ENCODE assay signal across 9 cellular contexts in genomic region chr5:160271396-160271795, GRCh38. TPM values are rescaled to one million over a fixed set of nuclear protein-coding genes. Genes with fewer than 3 reads are reported as not detected.
DNase-seq lines count a peak whose midpoint lies in the region; ATAC-seq and TF ChIP-seq lines count a peak whose summit lies in the region.
"Had no signal": no experiment of that assay in that cellular context is flagged by ENCODE, and none has a peak within 500 bp of the region (broad histone marks: within the 10 kb centered on the region; RNA-seq: fewer than 3 reads in every experiment).

No MANE protein-coding gene starts in this region.

- no peaks in the 10 kb centered on the region for H3K9me3 Mint-ChIP-seq in activated CD4-positive, alpha-beta T cell treated with anti-CD3 and anti-CD28 coated beads for 36 hours (ENCODE audit: low read depth)
- H3K9me3 Mint-ChIP-seq in stimulated activated naive CD8-positive, alpha-beta T cell treated with anti-CD3 and anti-CD28 coated beads, Interleukin-15, amount 100 ng/mL, for 72 hours, result no peaks in the 10 kb centered on the region

- no peak overlapping the region for H3K4me3 ChIP-seq in heart right ventricle

- peaks cover 4% of the 10 kb centered on the region for H3K4me1 Mint-ChIP-seq in activated CD4-positive, alpha-beta T cell treated with anti-CD3 and anti-CD28 coated beads for 36 hours
- peaks cover 7% of the 10 kb centered on the region for H3K4me1 Mint-ChIP-seq in stimulated activated naive CD8-positive, alpha-beta T cell treated with anti-CD3 and anti-CD28 coated beads, Interleukin-15, amount 100 ng/mL, for 72 hours

- peaks cover 0 to 21% (median 0%) of the 10 kb centered on the region in 9 donors for H3K36me3 ChIP-seq in heart right ventricle

- intact Hi-C loops in activated CD4-positive, alpha-beta T cell treated with anti-CD3 and anti-CD28 coated beads for 36 hours (cut with DNase I, micrococcal nuclease), result no loop called here
- intact Hi-C loops in heart right ventricle (cut with DNase I), result no loop called here

- H3K36me3 Mint-ChIP-seq in activated CD4-positive, alpha-beta T cell treated with anti-CD3 and anti-CD28 coated beads for 36 hours (ENCODE audit: low read depth), result no peaks in the 10 kb centered on the region

- peak; percentile 32 for DNase-seq in activated CD4-positive, alpha-beta T cell treated with anti-CD3 and anti-CD28 coated beads for 36 hours
- no peak for DNase-seq in activated CD4-positive, alpha-beta T cell treated with anti-CD3 and anti-CD28 coated beads, Interleukin-2, amount 50 U/mL, for 1 hour
- DNase-seq in NCI-H2171 (lab: John Stamatoyannopoulos, UW) (peak; percentile 12), heart right ventricle (no peak), GOT3 (lab: John Stamatoyannopoulos, UW) (no peak), activated T-cell treated with anti-CD3 and anti-CD28 coated beads for 4 hours (no peak)
- no peak for DNase-seq in stimulated activated naive CD8-positive, alpha-beta T cell treated with anti-CD3 and anti-CD28 coated beads, Interleukin-15, amount 100 ng/mL, for 72 hours

- H3K27me3 Mint-ChIP-seq in activated CD4-positive, alpha-beta T cell treated with anti-CD3 and anti-CD28 coated beads for 36 hours, result no peaks in the 10 kb centered on the region
- H3K27me3 Mint-ChIP-seq in stimulated activated naive CD8-positive, alpha-beta T cell treated with anti-CD3 and anti-CD28 coated beads, Interleukin-15, amount 100 ng/mL, for 72 hours, result no peaks in the 10 kb centered on the region

- H3K27ac Mint-ChIP-seq in activated CD4-positive, alpha-beta T cell treated with anti-CD3 and anti-CD28 coated beads for 36 hours, result peak overlapping the region; percentile 51
- H3K27ac Mint-ChIP-seq in stimulated activated naive CD8-positive, alpha-beta T cell treated with anti-CD3 and anti-CD28 coated beads, Interleukin-15, amount 100 ng/mL, for 72 hours, result no peak overlapping the region

- 26 to 31% methylated on average over 8 of the region's 8 CpGs for WGBS in heart right ventricle, 2 donors

- POLR2A ChIA-PET in activated CD4-positive, alpha-beta T cell treated with anti-CD3 and anti-CD28 coated beads for 36 hours (lab: Charles Lee), result no interaction called here

- no peaks in the 10 kb centered on the region for H3K9me3 ChIP-seq in heart right ventricle

- no peaks in the 10 kb centered on the region for H3K27me3 ChIP-seq in heart right ventricle

- H3K4me3 Mint-ChIP-seq in activated CD4-positive, alpha-beta T cell treated with anti-CD3 and anti-CD28 coated beads for 36 hours, result no peak overlapping the region
- H3K4me3 Mint-ChIP-seq in stimulated activated naive CD8-positive, alpha-beta T cell treated with anti-CD3 and anti-CD28 coated beads, Interleukin-15, amount 100 ng/mL, for 72 hours, result peak overlapping the region; percentile 32 to 34

- no peak for TF ChIP-seq CTCF in heart right ventricle (IDR thresholded peaks at IDR 0.05)

- CTCF ChIA-PET in activated CD4-positive, alpha-beta T cell treated with anti-CD3 and anti-CD28 coated beads for 36 hours (lab: Charles Lee), result interaction anchor here (0.6 kb wide), 1 partner anchor 192 kb away, joined by 3 read pairs; no protein-coding TSS in a partner anchor

- peak; percentile 71 for ATAC-seq in activated CD4-positive, alpha-beta T cell treated with anti-CD3 and anti-CD28 coated beads for 36 hours
- peak in 4 of 8 donors; percentile 7 to 45 (median 23) for ATAC-seq in heart right ventricle
- ATAC-seq in stimulated activated naive CD8-positive, alpha-beta T cell treated with anti-CD3 and anti-CD28 coated beads, Interleukin-15, amount 100 ng/mL, for 72 hours, result no peak
- no peak for ATAC-seq in HG03045 (IDR thresholded peaks at IDR 0.05; ENCODE audit: unreplicated experiment)

- peak overlapping the region in 8 of 10 donors; percentile 4 to 79 (median 36) for H3K27ac ChIP-seq in heart right ventricle
- H3K27ac ChIP-seq: HL-60 had no signal

- H3K4me1 ChIP-seq in heart right ventricle, result peaks cover 5 to 49% (median 40%) of the 10 kb centered on the region in 9 donors

RNA-seq across cellular contexts. Expression of gene CCNJL, which starts 41.0 kb away (rescaled TPM):
- total RNA-seq in activated CD4-positive, alpha-beta T cell treated with anti-CD3 and anti-CD28 coated beads for 36 hours, result not detected
- 10 to 100 TPM in 3 of 10 donors, 1 to 10 TPM in 7; 4.5 to 20.8 (median 7.0) TPM for total RNA-seq in heart right ventricle
- 1 to 10 TPM; 2.9 to 5.1 TPM for polyA plus RNA-seq in heart right ventricle

RNA-seq across cellular contexts. Expression of gene FABP6, which starts 42.1 kb away (rescaled TPM):
- not detected for total RNA-seq in activated CD4-positive, alpha-beta T cell treated with anti-CD3 and anti-CD28 coated beads for 36 hours
- 1 to 10 TPM in 9 of 10 donors, under 1 TPM in 1; 0.88 to 5.2 (median 1.4) TPM for total RNA-seq in heart right ventricle
- 1 to 10 TPM in 1 of 2 donors, under 1 TPM in 1; 0.13 to 5.9 TPM for polyA plus RNA-seq in heart right ventricle

Comparison
In these comparisons a context has a peak if more than half of its experiments do, and no peak if none do; other contexts are left out.
1. DNase-seq: peak in activated CD4-positive, alpha-beta T cell treated with anti-CD3 and anti-CD28 coated beads for 36 hours (single experiment) and NCI-H2171 (single experiment); none in activated CD4-positive, alpha-beta T cell treated with anti-CD3 and anti-CD28 coated beads, Interleukin-2, amount 50 U/mL, for 1 hour (single experiment), heart right ventricle (0 of 2), stimulated activated naive CD8-positive, alpha-beta T cell treated with anti-CD3 and anti-CD28 coated beads, Interleukin-15, amount 100 ng/mL, for 72 hours (0 of 2), GOT3 (single experiment) and activated T-cell treated with anti-CD3 and anti-CD28 coated beads for 4 hours (single experiment).
2. RNA of gene CCNJL, which starts 41.0 kb away (total RNA-seq): 4.5 to 20.8 TPM in heart right ventricle; not detected in activated CD4-positive, alpha-beta T cell treated with anti-CD3 and anti-CD28 coated beads for 36 hours; every median in the first group is over 4 times any median in the second.